Comparison of ENCODE assay signal across 17 cellular contexts in genomic region chr12:117059156-117059555, GRCh38. TPM values are rescaled to one million over a fixed set of nuclear protein-coding genes. Genes with fewer than 3 reads are reported as not detected.
DNase-seq lines count a peak whose midpoint lies in the region; ATAC-seq and TF ChIP-seq lines count a peak whose summit lies in the region.
"Had no signal": no experiment of that assay in that cellular context is flagged by ENCODE, and none has a peak within 500 bp of the region (broad histone marks: within the 10 kb centered on the region; RNA-seq: fewer than 3 reads in every experiment).

No MANE protein-coding gene starts in this region.

- DNase-seq in Right ventricle myocardium superior (no peak), right atrium auricular region (ENCODE audit: low spot score) (no peak), T-helper 17 cell (no peak), heart right ventricle (peak in 1 of 2 donors; percentile 46), SHP77 (lab: John Stamatoyannopoulos, UW) (no peak)
- no peak for DNase-seq in stimulated activated CD8-positive, alpha-beta memory T cell treated with anti-CD3 and anti-CD28 coated beads, Interleukin-4, amount 100 ng/mL, for 48 hours
- DNase-seq: DMS153, EL, HCEC 1CT, NCI-H1436, NCI-H2029, NCI-H2171, NCI-H446, SJCRH30 had no signal

- no peak overlapping the region for H3K4me3 Mint-ChIP-seq in T-helper 17 cell
- H3K4me3 Mint-ChIP-seq: IgD-negative memory B cell had no signal

- intact Hi-C loops in Right ventricle myocardium superior (cut with DNase I) (no loop called here), heart right ventricle (cut with DNase I) (no loop called here)

- no peaks in the 10 kb centered on the region for H3K9me3 ChIP-seq in right atrium auricular region
- H3K9me3 ChIP-seq in T-helper 17 cell (ENCODE audit: control insufficient read depth, low read length, poor library complexity, severe bottlenecking), result no peaks in the 10 kb centered on the region
- H3K9me3 ChIP-seq in heart right ventricle, result no peaks in the 10 kb centered on the region
- H3K9me3 ChIP-seq in parathyroid adenoma (ENCODE audit: control insufficient read depth, low read length), result no peaks in the 10 kb centered on the region
- H3K9me3 ChIP-seq: SJCRH30 had no signal

- H3K27ac ChIP-seq in right atrium auricular region (peak overlapping the region in 1 of 2 donors; percentile 42), heart right ventricle (peak overlapping the region in 6 of 10 donors; percentile 58 to 75 (median 65)), parathyroid adenoma (no peak overlapping the region)
- H3K27ac ChIP-seq: SJCRH30 had no signal

- whole genome bisulfite sequencing in heart right ventricle, 2 donors, result 34 to 43% methylated on average over 8 of the region's 8 CpGs

- H3K27ac Mint-ChIP-seq in T-helper 17 cell, result peak overlapping the region; percentile 9

- H3K4me3 ChIP-seq in right atrium auricular region, result no peak overlapping the region
- no peak overlapping the region for H3K4me3 ChIP-seq in heart right ventricle
- no peak overlapping the region for H3K4me3 ChIP-seq in parathyroid adenoma (ENCODE audit: low read depth, low read length)
- H3K4me3 ChIP-seq: SJCRH30 had no signal

- ATAC-seq in Right ventricle myocardium superior (ENCODE audit: poor library complexity) (peak; percentile 45), T-helper 17 cell (no peak), heart right ventricle (peak; percentile 24 to 63 (median 47)), GM21825 (IDR thresholded peaks at IDR 0.05; ENCODE audit: unreplicated experiment) (no peak)

- no peaks in the 10 kb centered on the region for H3K27me3 ChIP-seq in right atrium auricular region
- H3K27me3 ChIP-seq in heart right ventricle, result no peaks in the 10 kb centered on the region
- no peaks in the 10 kb centered on the region for H3K27me3 ChIP-seq in parathyroid adenoma (ENCODE audit: control insufficient read depth, insufficient read depth, low read length)
- H3K27me3 ChIP-seq: SJCRH30 had no signal

- TF ChIP-seq CTCF in right atrium auricular region (IDR thresholded peaks at IDR 0.05), result no peak
- TF ChIP-seq CTCF in heart right ventricle (IDR thresholded peaks at IDR 0.05), result no peak
- no peak for TF ChIP-seq CTCF in parathyroid adenoma (IDR thresholded peaks at IDR 0.05)

- no peak overlapping the region for H3K9ac ChIP-seq in parathyroid adenoma

- no peaks in the 10 kb centered on the region for H3K27me3 Mint-ChIP-seq in T-helper 17 cell

- no peak overlapping the region for H3K4me2 ChIP-seq in parathyroid adenoma (ENCODE audit: low read length)

- H3K4me1 ChIP-seq in right atrium auricular region, result peaks cover 0 to 22% of the 10 kb centered on the region in 2 donors
- H3K4me1 ChIP-seq in heart right ventricle, result peaks cover 0 to 60% (median 33%) of the 10 kb centered on the region in 9 donors
- H3K4me1 ChIP-seq in parathyroid adenoma, result peaks cover 12% of the 10 kb centered on the region
- H3K4me1 ChIP-seq: SJCRH30 had no signal

- H2AFZ ChIP-seq in parathyroid adenoma, result peak overlapping the region; percentile 73

- H3K36me3 ChIP-seq in right atrium auricular region (no peaks in the 10 kb centered on the region), heart right ventricle (peaks cover 0 to 3% (median 0%) of the 10 kb centered on the region in 9 donors), parathyroid adenoma (ENCODE audit: control insufficient read depth, insufficient read depth, low read length) (no peaks in the 10 kb centered on the region)
- H3K36me3 ChIP-seq: SJCRH30 had no signal

- H3K36me3 Mint-ChIP-seq in T-helper 17 cell (ENCODE audit: low read depth), result no peaks in the 10 kb centered on the region

- peaks cover 22% of the 10 kb centered on the region for H3K4me1 Mint-ChIP-seq in T-helper 17 cell

- no peaks in the 10 kb centered on the region for H3K79me2 ChIP-seq in parathyroid adenoma

RNA-seq across cellular contexts. Expression of gene TESC, which starts 40.1 kb away (rescaled TPM):
- total RNA-seq in Right ventricle myocardium superior (93.6 TPM), right atrium auricular region (10 to 100 TPM; 31.2 to 36.2 TPM), T-helper 17 cell (10 to 100 TPM in 1 of 2 donors, 1 to 10 TPM in 1; 9.2 to 11.4 TPM), heart right ventricle (100 to 1,000 TPM in 2 of 10 donors, 10 to 100 TPM in 8; 37.3 to 122 (median 62.8) TPM)
- polyA plus RNA-seq in heart right ventricle, result 10 to 100 TPM; 63.9 to 83.2 TPM

Comparison
In these comparisons a context has a peak if more than half of its experiments do, and no peak if none do; other contexts are left out.
1. ATAC-seq: peak in Right ventricle myocardium superior (single experiment) and heart right ventricle (8 of 8); none in T-helper 17 cell (single experiment) and GM21825 (single experiment).